10 cellular contexts compared by ENCODE assay signal in genomic region chr12:93825501-93825888, GRCh38.
A peak's percentile ranks its signal among the peaks of the same experiment; 100 is the strongest.
DNase-seq lines count a peak whose midpoint lies in the region; ATAC-seq, FAIRE-seq and TF ChIP-seq lines count a peak whose summit lies in the region.
"Had no signal": no experiment of that assay in that cellular context is flagged by ENCODE, and none has a peak within 500 bp of the region (broad histone marks: within the 10 kb centered on the region; RNA-seq: fewer than 3 reads in every experiment).

No MANE protein-coding gene starts in this region.

- H3K9me3 ChIP-seq in SK-N-SH (no peaks in the 10 kb centered on the region), heart left ventricle (no peaks in the 10 kb centered on the region), parathyroid adenoma (ENCODE audit: control insufficient read depth, low read length) (no peaks in the 10 kb centered on the region), Karpas-422 (ENCODE audit: low read length) (no peaks in the 10 kb centered on the region)

- peak; percentile 74 for DNase-seq in DMS 273 treated with DMSO at 0.1 percent for 48 hours (lab: John Stamatoyannopoulos, UW)
- no peak for DNase-seq in SK-N-SH
- no peak for DNase-seq in heart left ventricle
- DNase-seq in NCI-H1105 treated with DMSO at 0.1 percent for 48 hours (lab: John Stamatoyannopoulos, UW): no peak
- no peak for DNase-seq in HTR-8/SVneo (ENCODE audit: insufficient read length, low spot score)
- DNase-seq in T-helper 9 cell: no peak
- DNase-seq in Karpas-422: no peak
- DNase-seq: activated CD4-positive, alpha-beta T cell treated with anti-CD3 and anti-CD28 coated beads, Interleukin-2, amount 10 ng/mL, durations not matched to agents 24 days and 14 days; COR-L47 had no signal

- intact Hi-C loops in heart left ventricle (cut with DNase I): loop anchor here in 2 of 10 donors (5.0 to 10.0 kb wide), 3 partner anchors 42 to 249 kb away; no protein-coding TSS in a partner anchor

- H2AFZ ChIP-seq in SK-N-SH (ENCODE audit: low read depth): no peak overlapping the region
- H2AFZ ChIP-seq in parathyroid adenoma: no peak overlapping the region
- no peak overlapping the region for H2AFZ ChIP-seq in Karpas-422 (ENCODE audit: low read length)

- TF ChIP-seq CTCF in SK-N-SH (IDR thresholded peaks at IDR 0.05) (no peak), heart left ventricle (IDR thresholded peaks at IDR 0.05) (no peak), parathyroid adenoma (IDR thresholded peaks at IDR 0.05) (no peak)

- H4K20me1 ChIP-seq in SK-N-SH (ENCODE audit: insufficient read depth) (no peaks in the 10 kb centered on the region), Karpas-422 (ENCODE audit: insufficient read depth, low read depth, low read length) (no peaks in the 10 kb centered on the region)

- CTCF ChIA-PET in SK-N-SH (lab: Yijun Ruan, JAX): interaction anchor here (2.0 kb wide), 1 partner anchor 255 kb away, joined by 6 read pairs; no protein-coding TSS in a partner anchor

- H3K9ac ChIP-seq in SK-N-SH (no peak overlapping the region), parathyroid adenoma (no peak overlapping the region), Karpas-422 (ENCODE audit: low read length) (no peak overlapping the region)

- H3K4me3 ChIP-seq in SK-N-SH (ENCODE audit: low read depth in 2 of 2, low read length in 1 of 2) (no peak overlapping the region), heart left ventricle (peak overlapping the region in 1 of 12 donors; percentile 5), parathyroid adenoma (ENCODE audit: low read depth, low read length) (no peak overlapping the region), Karpas-422 (ENCODE audit: low read length) (no peak overlapping the region)

- no peaks in the 10 kb centered on the region for H3K27me3 ChIP-seq in SK-N-SH (ENCODE audit: insufficient read depth)
- no peaks in the 10 kb centered on the region for H3K27me3 ChIP-seq in heart left ventricle
- no peaks in the 10 kb centered on the region for H3K27me3 ChIP-seq in parathyroid adenoma (ENCODE audit: control insufficient read depth, insufficient read depth, low read length)
- H3K27me3 ChIP-seq in Karpas-422 (ENCODE audit: low read length): no peaks in the 10 kb centered on the region

- FAIRE-seq in HTR-8/SVneo (lab: Jason Lieb, UNC): no peak

- no peak overlapping the region for H3K4me2 ChIP-seq in SK-N-SH
- no peak overlapping the region for H3K4me2 ChIP-seq in parathyroid adenoma (ENCODE audit: low read length)
- no peak overlapping the region for H3K4me2 ChIP-seq in Karpas-422 (ENCODE audit: low read depth, low read length, poor library complexity, severe bottlenecking)

- H3F3A ChIP-seq in SK-N-SH (replicated peaks; ENCODE audit: insufficient read depth): no peaks in the 10 kb centered on the region

- H3K27ac ChIP-seq in SK-N-SH (ENCODE audit: low read depth in 2 of 2, low read length in 1 of 2) (no peak overlapping the region), heart left ventricle (peak overlapping the region; percentile 17 to 73 (median 62)), parathyroid adenoma (peak overlapping the region; percentile 54), Karpas-422 (ENCODE audit: low read length) (no peak overlapping the region)

- no peak for TF ChIP-seq POLR2A in heart left ventricle (IDR thresholded peaks at IDR 0.05)

- no peak for TF ChIP-seq EP300 in SK-N-SH (IDR thresholded peaks at IDR 0.05; ENCODE audit: borderline replicate concordance in 1 of 2, low read depth in 1 of 2, low read length in 1 of 2)

- H3K4me1 ChIP-seq in SK-N-SH (ENCODE audit: control insufficient read depth in 1 of 2, insufficient read depth in 2 of 2, low read depth in 1 of 2, low read length in 1 of 2) (peaks cover 0 to 14% of the 10 kb centered on the region in 2 experiments; a peak in 2 of 4 replicates), heart left ventricle (peaks cover 0 to 72% (median 49%) of the 10 kb centered on the region in 12 donors), parathyroid adenoma (peaks cover 24% of the 10 kb centered on the region), Karpas-422 (ENCODE audit: low read length) (peaks cover 53% of the 10 kb centered on the region)

- ATAC-seq in heart left ventricle: peak; percentile 44 to 72 (median 51)

- 88% methylated on average over 3 of the region's 3 CpGs for WGBS in SK-N-SH (ENCODE audit: low lambda C conversion rate)
- 51 to 69% (median 60%) methylated on average over 3 of the region's 3 CpGs for WGBS in heart left ventricle, 4 donors

- no peaks in the 10 kb centered on the region for H3K9me2 ChIP-seq in SK-N-SH
- H3K9me2 ChIP-seq in Karpas-422 (replicated peaks; ENCODE audit: insufficient read depth, low read length): no peaks in the 10 kb centered on the region

- POLR2A ChIA-PET in SK-N-SH (lab: Yijun Ruan, JAX): no interaction called here

- H3K79me2 ChIP-seq in SK-N-SH (ENCODE audit: insufficient read depth) (no peaks in the 10 kb centered on the region), parathyroid adenoma (peaks cover 35% of the 10 kb centered on the region), Karpas-422 (ENCODE audit: low read length) (no peaks in the 10 kb centered on the region)

- peak; percentile 31; the same call in 1 of the 2 replicates for TF ChIP-seq RAD21 in SK-N-SH (IDR thresholded peaks at IDR 0.05; ENCODE audit: low read length)

- H3K36me3 ChIP-seq in SK-N-SH (replicated peaks in 1 of 2; ENCODE audit: control insufficient read depth in 1 of 2, insufficient read depth in 2 of 2, low read length in 1 of 2) (no peaks in the 10 kb centered on the region), heart left ventricle (no peaks in the 10 kb centered on the region), parathyroid adenoma (ENCODE audit: control insufficient read depth, insufficient read depth, low read length) (no peaks in the 10 kb centered on the region), Karpas-422 (ENCODE audit: insufficient read depth, low read length) (no peaks in the 10 kb centered on the region)

TF ChIP-seq in SK-N-SH, 30 proteins besides CTCF, POLR2A, EP300 and RAD21:
- no peak for TF ChIP-seq PBX3 (IDR thresholded peaks at IDR 0.05)
TF ChIP-seq in SK-N-SH: peak in this region for 0.

Comparison
In these comparisons a context has a peak if more than half of its experiments do, and no peak if none do; other contexts are left out.
1. H3K27ac ChIP-seq: peak in heart left ventricle (12 of 12) and parathyroid adenoma (single experiment); none in SK-N-SH (0 of 2) and Karpas-422 (single experiment).